ENCODE assay signal across 1 cellular context in genomic region chr3:141387446-141388030, GRCh38.
TF ChIP-seq lines count a peak whose summit lies in the region.

No MANE protein-coding gene starts in this region.

TF ChIP-seq in HEK293, 187 proteins besides CTCF, POLR2A, EP300 and RAD21 (continued from another document):
- TF ChIP-seq ZSCAN4 (tag by site-specific recombination; IDR thresholded peaks at IDR 0.05), result no peak
